ENCODE assay signal across 8 cellular contexts in the genomic region with DNA sequence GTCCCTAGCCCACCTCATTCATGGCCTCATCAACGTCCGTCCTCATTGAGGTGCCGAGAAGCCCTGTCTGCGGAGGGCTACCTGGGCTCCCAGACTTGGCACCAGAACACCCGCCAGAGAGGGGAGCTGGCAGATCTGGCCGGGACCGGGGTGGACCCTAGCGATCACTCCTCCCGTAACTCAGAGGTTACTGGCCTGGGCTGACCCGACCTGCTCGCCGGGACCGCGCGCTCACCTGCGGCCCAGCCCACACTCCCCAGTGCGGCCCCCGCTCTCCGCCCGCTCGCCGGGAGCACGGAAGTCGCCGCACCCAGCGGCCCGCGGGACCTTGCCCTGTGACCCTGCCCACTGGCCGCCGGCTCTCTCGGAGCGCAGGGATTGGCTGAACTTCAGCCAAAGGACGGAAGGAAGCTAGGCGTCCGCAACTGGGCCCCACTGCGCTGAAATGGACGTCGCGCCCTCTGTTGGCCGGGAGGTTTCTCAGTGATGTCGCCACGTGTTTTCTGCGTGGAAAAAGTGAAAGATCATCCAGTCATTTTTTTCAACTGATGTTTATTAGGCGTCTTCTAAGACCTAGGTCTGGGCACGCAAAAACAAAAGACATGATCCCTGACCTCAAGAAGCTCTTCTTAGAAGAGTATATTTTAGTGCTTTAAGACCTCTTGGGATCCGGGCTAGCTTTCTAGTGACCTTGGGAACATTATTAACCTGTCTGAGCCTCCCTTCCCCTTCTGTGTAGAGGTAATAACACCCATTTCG. TPM values are rescaled to one million over a fixed set of nuclear protein-coding genes. Genes with fewer than 3 reads are reported as not detected.
DNase-seq lines count a peak whose midpoint lies in the region; ATAC-seq and TF ChIP-seq lines count a peak whose summit lies in the region.

A gene with protein sequence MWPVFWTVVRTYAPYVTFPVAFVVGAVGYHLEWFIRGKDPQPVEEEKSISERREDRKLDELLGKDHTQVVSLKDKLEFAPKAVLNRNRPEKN (minus strand): TSS at position 308 of the 759 bp plus-strand sequence. CDS start 3,772 bp downstream, outside the sequence.

- ATAC-seq in HG02623 (IDR thresholded peaks at IDR 0.05; ENCODE audit: unreplicated experiment) = peak; percentile 97
- peak; percentile 91 for ATAC-seq in activated naive CD8-positive, alpha-beta T cell treated with anti-CD3 and anti-CD28 coated beads, Interleukin-2, amount 10 ng/mL, durations not matched to agents 7 days and 5 days (ENCODE audit: low read depth)

- H3K36me3 ChIP-seq in SU-DHL-6 (ENCODE audit: low read length) (no peaks in the 10 kb centered on the region), ovary (no peaks in the 10 kb centered on the region), thyroid gland (peaks cover 11 to 12% of the 10 kb centered on the region in 2 donors)

- peak within 1 kb of the TSS; percentile 94 for H3K27ac Mint-ChIP-seq in activated naive CD8-positive, alpha-beta T cell treated with anti-CD3 and anti-CD28 coated beads, Interleukin-2, amount 10 ng/mL, durations not matched to agents 7 days and 5 days

- 0 to 1% (median 0%) methylated on average over 47 of the region's 47 CpGs for WGBS in ovary, 3 donors
- 3 to 6% methylated on average over 14 to 24 of the region's 47 CpGs for WGBS in thyroid gland, 2 donors

- peak within 1 kb of the TSS; percentile 84 for H3K4me2 ChIP-seq in SU-DHL-6 (ENCODE audit: low read depth, low read length, poor library complexity, severe bottlenecking)

- TF ChIP-seq CTCF in SU-DHL-6 (IDR thresholded peaks at IDR 0.05; ENCODE audit: insufficient read depth, low read length, poor library complexity, severe bottlenecking) = peak; percentile 70
- peak; percentile 84 to 89 (median 86) for TF ChIP-seq CTCF in ovary (IDR thresholded peaks at IDR 0.05)
- TF ChIP-seq CTCF in thyroid gland (IDR thresholded peaks at IDR 0.05) = peak; percentile 68 to 97 (median 84)

- H3K27ac ChIP-seq in SU-DHL-6 (ENCODE audit: low read depth, low read length) (no peak within 1 kb of the TSS), ovary (peak within 1 kb of the TSS; percentile 11 to 67), thyroid gland (peak within 1 kb of the TSS; percentile 55 to 74 (median 69))

- peaks cover 57% of the 10 kb centered on the region for H3K4me1 Mint-ChIP-seq in activated naive CD8-positive, alpha-beta T cell treated with anti-CD3 and anti-CD28 coated beads, Interleukin-2, amount 10 ng/mL, durations not matched to agents 7 days and 5 days

- peak; percentile 26 for TF ChIP-seq EP300 in ovary (IDR thresholded peaks at IDR 0.05)

- H3K27me3 Mint-ChIP-seq in activated naive CD8-positive, alpha-beta T cell treated with anti-CD3 and anti-CD28 coated beads, Interleukin-2, amount 10 ng/mL, durations not matched to agents 7 days and 5 days = no peaks in the 10 kb centered on the region

- H3K27me3 ChIP-seq in SU-DHL-6 (ENCODE audit: low read length) (no peaks in the 10 kb centered on the region), ovary (no peaks in the 10 kb centered on the region), thyroid gland (no peaks in the 10 kb centered on the region)

- peak; percentile 97 for TF ChIP-seq POLR2A in GM10847 (IDR thresholded peaks at IDR 0.05; ENCODE audit: extremely low read depth, insufficient read length)
- peak; percentile 80 for TF ChIP-seq POLR2A in ovary (IDR thresholded peaks at IDR 0.05)
- TF ChIP-seq POLR2A in thyroid gland (IDR thresholded peaks at IDR 0.05) = peak in 1 of 2 donors; percentile 83

- H3K36me3 Mint-ChIP-seq in activated naive CD8-positive, alpha-beta T cell treated with anti-CD3 and anti-CD28 coated beads, Interleukin-2, amount 10 ng/mL, durations not matched to agents 7 days and 5 days = peaks cover 6% of the 10 kb centered on the region

- no peaks in the 10 kb centered on the region for H3K9me2 ChIP-seq in SU-DHL-6 (replicated peaks; ENCODE audit: insufficient read depth, low read length)

- H4K20me1 ChIP-seq in SU-DHL-6 (ENCODE audit: low read depth, low read length) = no peaks in the 10 kb centered on the region; the same call in 1 of the 2 replicates

- H3K9ac ChIP-seq in SU-DHL-6 (ENCODE audit: low read length) = peak within 1 kb of the TSS; percentile 96

- POLR2A ChIA-PET in activated naive CD8-positive, alpha-beta T cell treated with anti-CD3 and anti-CD28 coated beads, Interleukin-2, amount 10 ng/mL, durations not matched to agents 7 days and 5 days (lab: Charles Lee) = interaction anchor here (0.6 to 1.8 kb wide), 7 partner anchors 9 to 697 kb away, joined by 3 to 12 read pairs (median 4); a partner anchor contains a TSS

- peaks cover 8% of the 10 kb centered on the region for H3K4me1 ChIP-seq in ovary (ENCODE audit: insufficient read depth)
- H3K4me1 ChIP-seq in thyroid gland = peaks cover 16 to 25% of the 10 kb centered on the region in 2 donors

- H3K9me3 ChIP-seq in SU-DHL-6 (ENCODE audit: insufficient read depth, low read length) (no peaks in the 10 kb centered on the region), ovary (no peaks in the 10 kb centered on the region), thyroid gland (no peaks in the 10 kb centered on the region)

- DNase-seq in NCI-H1105 (lab: John Stamatoyannopoulos, UW) (peak; percentile 88), head of caudate nucleus (peak; percentile 85 to 98 (median 95)), ovary (peak; percentile 91 to 94 (median 93)), thyroid gland (peak; percentile 94 to 96)
- DNase-seq in activated naive CD8-positive, alpha-beta T cell treated with anti-CD3 and anti-CD28 coated beads, Interleukin-2, amount 10 ng/mL, durations not matched to agents 7 days and 5 days = peak; percentile 85

- peaks cover 35% of the 10 kb centered on the region for H3K79me2 ChIP-seq in SU-DHL-6 (ENCODE audit: insufficient read depth, low read length)

- H3K4me3 ChIP-seq in SU-DHL-6 (ENCODE audit: insufficient read depth, low read length, poor library complexity, severe bottlenecking) = peak within 1 kb of the TSS; percentile 96
- H3K4me3 ChIP-seq in ovary = peak within 1 kb of the TSS; percentile 92
- H3K4me3 ChIP-seq in thyroid gland (replicated peaks in 1 of 3) = peak within 1 kb of the TSS; percentile 67 to 90 (median 80)

- H3K4me3 Mint-ChIP-seq in activated naive CD8-positive, alpha-beta T cell treated with anti-CD3 and anti-CD28 coated beads, Interleukin-2, amount 10 ng/mL, durations not matched to agents 7 days and 5 days = peak within 1 kb of the TSS; percentile 97

- H2AFZ ChIP-seq in SU-DHL-6 (ENCODE audit: low read depth, low read length, severe bottlenecking) = peak within 1 kb of the TSS; percentile 100

- no peaks in the 10 kb centered on the region for H3F3A ChIP-seq in SU-DHL-6 (ENCODE audit: insufficient read depth)

- no peaks in the 10 kb centered on the region for H3K9me3 Mint-ChIP-seq in activated naive CD8-positive, alpha-beta T cell treated with anti-CD3 and anti-CD28 coated beads, Interleukin-2, amount 10 ng/mL, durations not matched to agents 7 days and 5 days

- intact Hi-C loops in head of caudate nucleus (cut with DNase I) (loop anchor here (10.0 kb wide), 2 partner anchors 125 to 325 kb away; a partner anchor contains a TSS), ovary (cut with DNase I) (loop anchor here in 1 of 4 donors (10.0 kb wide), 1 partner anchor 335 kb away; a partner anchor contains a TSS), thyroid gland (cut with DNase I) (no loop called here)

RNA-seq across cellular contexts. Expression of the gene that starts here (rescaled TPM):
- 10 to 100 TPM; 51.9 to 53.0 TPM for total RNA-seq in activated naive CD8-positive, alpha-beta T cell treated with anti-CD3 and anti-CD28 coated beads, Interleukin-2, amount 10 ng/mL, durations not matched to agents 7 days and 5 days
- total RNA-seq in ovary (10 to 100 TPM; 15.4 to 32.3 (median 24.4) TPM), thyroid gland (10 to 100 TPM; 26.5 to 32.8 (median 29.8) TPM)
- polyA plus RNA-seq in ovary = 10 to 100 TPM; 18.4 to 28.1 TPM
